Comparison of ENCODE assay signal across 25 cellular contexts in the genomic region with DNA sequence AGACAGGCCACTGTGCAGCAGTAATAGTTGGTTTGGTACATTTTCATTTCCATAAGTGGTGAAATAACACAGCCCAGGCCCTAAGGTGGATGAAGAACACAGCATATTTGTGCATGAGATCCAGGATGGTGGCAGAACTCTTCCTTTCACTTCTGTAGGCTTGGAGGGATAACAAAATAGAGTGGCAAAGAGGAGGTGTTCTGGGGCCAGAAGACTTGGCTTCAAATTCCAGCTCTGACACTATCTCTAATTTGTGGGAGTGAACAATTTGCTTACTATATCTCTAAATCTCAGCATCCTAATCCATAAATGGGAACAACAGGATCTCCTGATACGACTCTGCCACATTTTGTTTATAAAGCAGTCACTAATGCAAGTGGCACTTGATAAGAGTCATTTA.
"Had no signal": no experiment of that assay in that cellular context is flagged by ENCODE, and none has a peak within 500 bp of the region (broad histone marks: within the 10 kb centered on the region; RNA-seq: fewer than 3 reads in every experiment).

No MANE protein-coding gene starts in this region.

- H3K27me3 ChIP-seq: dorsolateral prefrontal cortex, esophagus muscularis mucosa, gastrocnemius medialis, hepatocyte, left lung had no signal

- DNase-seq: dermis blood vessel endothelial cell; dorsolateral prefrontal cortex; effector CD4-positive, alpha-beta T cell; effector memory CD4-positive, alpha-beta T cell; endodermal cell; foreskin melanocyte; gastrocnemius medialis; glutamatergic neuron; head of caudate nucleus; hypothalamus; left cardiac atrium; left lung; left ventricle myocardium superior; lower lobe of right lung; mesenchymal stem cell; mucosa of descending colon; naive B cell had no signal

- H3K4me2 ChIP-seq: hepatocyte had no signal

- H3K4me3 ChIP-seq: coronary artery, dorsolateral prefrontal cortex, esophagus muscularis mucosa, gastrocnemius medialis, hepatocyte, left lung, lower lobe of right lung, mucosa of descending colon had no signal

- H3K27me3 Mint-ChIP-seq: naive B cell had no signal

- H3K4me3 Mint-ChIP-seq: endodermal cell, mesothelial cell of epicardium, naive B cell had no signal

- H3K4me1 Mint-ChIP-seq: naive B cell had no signal

- H3K27ac Mint-ChIP-seq: endodermal cell, mesothelial cell of epicardium had no signal

- H3K9me3 ChIP-seq: esophagus muscularis mucosa, gastrocnemius medialis, left lung, lower lobe of right lung, mucosa of descending colon had no signal

- H3K4me1 ChIP-seq: esophagus muscularis mucosa, gastrocnemius medialis, left lung, lower lobe of right lung had no signal

- H3K9me3 Mint-ChIP-seq: endodermal cell, mesothelial cell of epicardium, naive B cell had no signal

- H2AFZ ChIP-seq: hepatocyte had no signal

- H3K27ac ChIP-seq: coronary artery, dorsolateral prefrontal cortex, esophagus muscularis mucosa, gastrocnemius medialis, hepatocyte, left lung, lower lobe of right lung had no signal

- ATAC-seq: gastrocnemius medialis, left cardiac atrium, left lung, left ventricle myocardium superior, lower lobe of right lung, mucosa of descending colon had no signal

- H3K36me3 ChIP-seq: gastrocnemius medialis had no signal

- FAIRE-seq: colon, endometrium, endothelial cell of umbilical vein, keratinocyte had no signal
